Comparison of ENCODE assay signal across 21 cellular contexts in genomic region chr2:129755786-129756185, GRCh38.
"Had no signal": no experiment of that assay in that cellular context is flagged by ENCODE, and none has a peak within 500 bp of the region (broad histone marks: within the 10 kb centered on the region; RNA-seq: fewer than 3 reads in every experiment).

No MANE protein-coding gene starts in this region.

- H3K36me3 Mint-ChIP-seq: activated CD4-positive, alpha-beta memory T cell treated with anti-CD3 and anti-CD28 coated beads for 36 hours; activated naive CD8-positive, alpha-beta T cell treated with anti-CD3 and anti-CD28 coated beads, Interleukin-2, amount 10 ng/mL, durations not matched to agents 7 days and 5 days had no signal

- H3K9me3 Mint-ChIP-seq: activated CD4-positive, alpha-beta memory T cell treated with anti-CD3 and anti-CD28 coated beads for 36 hours; activated CD4-positive, alpha-beta T cell treated with anti-CD3 and anti-CD28 coated beads, Interleukin-2, amount 10 ng/mL, durations not matched to agents 7 days and 5 days; activated naive CD8-positive, alpha-beta T cell treated with anti-CD3 and anti-CD28 coated beads, Interleukin-2, amount 10 ng/mL, durations not matched to agents 7 days and 5 days had no signal

- H3K9me3 ChIP-seq: adrenal gland, MG63 had no signal

- DNase-seq: activated CD4-positive, alpha-beta memory T cell treated with anti-CD3 and anti-CD28 coated beads for 36 hours; activated CD4-positive, alpha-beta T cell treated with anti-CD3 and anti-CD28 coated beads, Interleukin-2, amount 10 ng/mL, durations not matched to agents 7 days and 5 days; activated CD4-positive, CD25-positive, alpha-beta regulatory T cell; activated naive CD4-positive, alpha-beta T cell treated with anti-CD3 and anti-CD28 coated beads, Interleukin-2, amount 50 U/mL, for 16 hours; activated naive CD8-positive, alpha-beta T cell treated with anti-CD3 and anti-CD28 coated beads, Interleukin-2, amount 10 ng/mL, durations not matched to agents 7 days and 5 days; adrenal gland; anterior cingulate cortex; caudate nucleus; MG63; NCI-H1105; NCI-H1436; NCI-H1694 treated with DMSO at 0.1 percent for 48 hours; NCI-H2029 treated with DMSO at 0.1 percent for 48 hours; NCI-H82; OCI-M1; RPMI8226; T-helper 1 cell had no signal

- H3K27ac ChIP-seq: adrenal gland, SK-N-MC, VCaP had no signal

- ATAC-seq: Panc1, Right ventricle myocardium inferior had no signal

- H3K36me3 ChIP-seq: adrenal gland, MG63 had no signal

- H3K4me1 Mint-ChIP-seq: activated CD4-positive, alpha-beta T cell treated with anti-CD3 and anti-CD28 coated beads, Interleukin-2, amount 10 ng/mL, durations not matched to agents 7 days and 5 days; activated naive CD8-positive, alpha-beta T cell treated with anti-CD3 and anti-CD28 coated beads, Interleukin-2, amount 10 ng/mL, durations not matched to agents 7 days and 5 days had no signal

- H3K27me3 ChIP-seq: adrenal gland, MG63 had no signal

- H3K4me1 ChIP-seq: adrenal gland had no signal

- H3K4me3 ChIP-seq: adrenal gland, MG63, SK-N-MC had no signal

- H3K27me3 Mint-ChIP-seq: activated CD4-positive, alpha-beta memory T cell treated with anti-CD3 and anti-CD28 coated beads for 36 hours; activated CD4-positive, alpha-beta T cell treated with anti-CD3 and anti-CD28 coated beads, Interleukin-2, amount 10 ng/mL, durations not matched to agents 7 days and 5 days had no signal

- H3K4me3 Mint-ChIP-seq: activated CD4-positive, alpha-beta memory T cell treated with anti-CD3 and anti-CD28 coated beads for 36 hours; activated CD4-positive, alpha-beta T cell treated with anti-CD3 and anti-CD28 coated beads, Interleukin-2, amount 10 ng/mL, durations not matched to agents 7 days and 5 days; activated naive CD8-positive, alpha-beta T cell treated with anti-CD3 and anti-CD28 coated beads, Interleukin-2, amount 10 ng/mL, durations not matched to agents 7 days and 5 days had no signal

- H3K27ac Mint-ChIP-seq: activated CD4-positive, alpha-beta memory T cell treated with anti-CD3 and anti-CD28 coated beads for 36 hours; activated CD4-positive, alpha-beta T cell treated with anti-CD3 and anti-CD28 coated beads, Interleukin-2, amount 10 ng/mL, durations not matched to agents 7 days and 5 days; activated naive CD8-positive, alpha-beta T cell treated with anti-CD3 and anti-CD28 coated beads, Interleukin-2, amount 10 ng/mL, durations not matched to agents 7 days and 5 days had no signal
